ENCODE assay signal across 9 cellular contexts in the genomic region with DNA sequence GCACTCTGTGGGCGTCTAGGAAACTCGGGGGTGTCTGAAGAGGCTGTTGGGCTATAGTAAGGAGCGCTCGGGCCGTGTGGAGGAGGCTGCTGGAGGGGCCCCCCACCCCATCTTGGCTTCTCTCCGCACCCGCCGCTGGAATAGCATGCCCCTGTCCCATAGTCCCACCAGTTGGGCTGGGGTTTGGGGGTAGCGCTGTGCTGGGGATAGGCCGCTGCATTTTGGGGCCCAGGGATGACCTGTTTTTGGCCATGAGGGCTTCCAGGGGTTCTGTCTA. TPM values are rescaled to one million over a fixed set of nuclear protein-coding genes. Genes with fewer than 3 reads are reported as not detected.
A peak's percentile ranks its signal among the peaks of the same experiment; 100 is the strongest.
DNase-seq lines count a peak whose midpoint lies in the region; ATAC-seq lines count a peak whose summit lies in the region.
"Had no signal": no experiment of that assay in that cellular context is flagged by ENCODE, and none has a peak within 500 bp of the region (broad histone marks: within the 10 kb centered on the region; RNA-seq: fewer than 3 reads in every experiment).

No MANE protein-coding gene starts in this region.

- H3K4me1 Mint-ChIP-seq in T-helper 2 cell treated with Interferon-gamma antibody and Interleukin-4, amounts not matched to agents 5 μg/mL and 100 μg/mL, for 36 hours (ENCODE audit: low read depth) = peaks cover 36% of the 10 kb centered on the region
- peaks cover 21% of the 10 kb centered on the region for H3K4me1 Mint-ChIP-seq in activated T-helper 17 cell treated with anti-CD3 and anti-CD28 coated beads, Interleukin-2, amount 50 U/mL, for 72 hours
- peaks cover 58% of the 10 kb centered on the region for H3K4me1 Mint-ChIP-seq in stimulated activated naive CD8-positive, alpha-beta T cell treated with anti-CD3 and anti-CD28 coated beads, Interleukin-15, amount 100 ng/mL, for 72 hours

- peaks cover 84% of the 10 kb centered on the region for H3K27me3 ChIP-seq in iPS-15b (ENCODE audit: control insufficient read depth, insufficient read depth, low read length)

- no peak overlapping the region for H3K9ac ChIP-seq in iPS-15b (ENCODE audit: low read depth, low read length)

- peaks cover 9% of the 10 kb centered on the region for H3K4me1 ChIP-seq in iPS-15b (ENCODE audit: control insufficient read depth, insufficient read depth, low read length)

- peak overlapping the region; percentile 78 for H3K4me3 Mint-ChIP-seq in T-helper 2 cell treated with Interferon-gamma antibody and Interleukin-4, amounts not matched to agents 5 μg/mL and 100 μg/mL, for 36 hours
- H3K4me3 Mint-ChIP-seq in activated T-helper 17 cell treated with anti-CD3 and anti-CD28 coated beads, Interleukin-2, amount 50 U/mL, for 72 hours = peak overlapping the region; percentile 88
- peak overlapping the region; percentile 81 to 82 for H3K4me3 Mint-ChIP-seq in stimulated activated naive CD8-positive, alpha-beta T cell treated with anti-CD3 and anti-CD28 coated beads, Interleukin-15, amount 100 ng/mL, for 72 hours

- no peaks in the 10 kb centered on the region for H3K9me3 Mint-ChIP-seq in T-helper 2 cell treated with Interferon-gamma antibody and Interleukin-4, amounts not matched to agents 5 μg/mL and 100 μg/mL, for 36 hours
- no peaks in the 10 kb centered on the region for H3K9me3 Mint-ChIP-seq in activated T-helper 17 cell treated with anti-CD3 and anti-CD28 coated beads, Interleukin-2, amount 50 U/mL, for 72 hours
- H3K9me3 Mint-ChIP-seq in stimulated activated naive CD8-positive, alpha-beta T cell treated with anti-CD3 and anti-CD28 coated beads, Interleukin-15, amount 100 ng/mL, for 72 hours = no peaks in the 10 kb centered on the region

- H3K4me3 ChIP-seq in iPS-15b (ENCODE audit: low read depth, low read length) = peak overlapping the region; percentile 68

- DNase-seq in T-helper 2 cell treated with Interferon-gamma antibody and Interleukin-4, amounts not matched to agents 5 μg/mL and 100 μg/mL, for 36 hours (ENCODE audit: low spot score) = no peak
- DNase-seq in T-helper 2 cell = no peak
- DNase-seq in stimulated activated naive CD8-positive, alpha-beta T cell treated with anti-CD3 and anti-CD28 coated beads, Interleukin-15, amount 100 ng/mL, for 72 hours = no peak
- DNase-seq: cerebellar nuclear complex had no signal

- no peak overlapping the region for H3K27ac Mint-ChIP-seq in T-helper 2 cell treated with Interferon-gamma antibody and Interleukin-4, amounts not matched to agents 5 μg/mL and 100 μg/mL, for 36 hours
- peak overlapping the region; percentile 79 for H3K27ac Mint-ChIP-seq in activated T-helper 17 cell treated with anti-CD3 and anti-CD28 coated beads, Interleukin-2, amount 50 U/mL, for 72 hours
- no peak overlapping the region for H3K27ac Mint-ChIP-seq in stimulated activated naive CD8-positive, alpha-beta T cell treated with anti-CD3 and anti-CD28 coated beads, Interleukin-15, amount 100 ng/mL, for 72 hours

- ATAC-seq in activated T-helper 17 cell treated with anti-CD3 and anti-CD28 coated beads, Interleukin-2, amount 50 U/mL, for 72 hours (replicated peaks) = no peak
- ATAC-seq in stimulated activated naive CD8-positive, alpha-beta T cell treated with anti-CD3 and anti-CD28 coated beads, Interleukin-15, amount 100 ng/mL, for 72 hours = peak; percentile 5
- no peak for ATAC-seq in GM21515 (IDR thresholded peaks at IDR 0.05; ENCODE audit: unreplicated experiment)
- no peak for ATAC-seq in HG02610 (IDR thresholded peaks at IDR 0.05; ENCODE audit: unreplicated experiment)
- no peak for ATAC-seq in GM18517 (IDR thresholded peaks at IDR 0.05; ENCODE audit: unreplicated experiment)

- H3K36me3 Mint-ChIP-seq in T-helper 2 cell treated with Interferon-gamma antibody and Interleukin-4, amounts not matched to agents 5 μg/mL and 100 μg/mL, for 36 hours (ENCODE audit: low read depth) = peaks cover 2% of the 10 kb centered on the region
- peaks cover 6% of the 10 kb centered on the region for H3K36me3 Mint-ChIP-seq in activated T-helper 17 cell treated with anti-CD3 and anti-CD28 coated beads, Interleukin-2, amount 50 U/mL, for 72 hours (ENCODE audit: low read depth)

- peaks cover 47% of the 10 kb centered on the region for H3K27me3 Mint-ChIP-seq in T-helper 2 cell treated with Interferon-gamma antibody and Interleukin-4, amounts not matched to agents 5 μg/mL and 100 μg/mL, for 36 hours (ENCODE audit: low read depth)
- peaks cover 25% of the 10 kb centered on the region for H3K27me3 Mint-ChIP-seq in activated T-helper 17 cell treated with anti-CD3 and anti-CD28 coated beads, Interleukin-2, amount 50 U/mL, for 72 hours
- H3K27me3 Mint-ChIP-seq in stimulated activated naive CD8-positive, alpha-beta T cell treated with anti-CD3 and anti-CD28 coated beads, Interleukin-15, amount 100 ng/mL, for 72 hours = peaks cover 57% of the 10 kb centered on the region

- H3K9me3 ChIP-seq in iPS-15b (ENCODE audit: control insufficient read depth, insufficient read depth, low read length) = no peaks in the 10 kb centered on the region

- no peaks in the 10 kb centered on the region for H3K36me3 ChIP-seq in iPS-15b (ENCODE audit: control insufficient read depth, insufficient read depth, low read length)

RNA-seq across cellular contexts. Expression of gene EFNA3, which starts 0.5 kb away (rescaled TPM):
- total RNA-seq in activated T-helper 17 cell treated with anti-CD3 and anti-CD28 coated beads, Interleukin-2, amount 50 U/mL, for 72 hours = 10 to 100 TPM in 1 of 2 donors, 1 to 10 TPM in 1; 4.1 to 10.8 TPM

RNA-seq across cellular contexts. Expression of gene EFNA4, which starts 15.6 kb away (rescaled TPM):
- total RNA-seq in activated T-helper 17 cell treated with anti-CD3 and anti-CD28 coated beads, Interleukin-2, amount 50 U/mL, for 72 hours = 1 to 10 TPM; 4.6 to 7.0 TPM

RNA-seq across cellular contexts. Expression of gene ADAM15, which starts 28.0 kb away (rescaled TPM):
- total RNA-seq in activated T-helper 17 cell treated with anti-CD3 and anti-CD28 coated beads, Interleukin-2, amount 50 U/mL, for 72 hours = 10 to 100 TPM; 53.2 to 86.6 TPM

RNA-seq across cellular contexts. Expression of gene DCST1, which starts 45.5 kb away (rescaled TPM):
- total RNA-seq in activated T-helper 17 cell treated with anti-CD3 and anti-CD28 coated beads, Interleukin-2, amount 50 U/mL, for 72 hours = not detected

RNA-seq across cellular contexts. Expression of gene DCST2, which starts 45.6 kb away (rescaled TPM):
- total RNA-seq in activated T-helper 17 cell treated with anti-CD3 and anti-CD28 coated beads, Interleukin-2, amount 50 U/mL, for 72 hours = 1 to 10 TPM in 1 of 2 donors, under 1 TPM in 1; 0.67 to 2.2 TPM
